1 cellular context compared by ENCODE assay signal in genomic region chr4:7020290-7020689, GRCh38.
TF ChIP-seq lines count a peak whose summit lies in the region.

No MANE protein-coding gene starts in this region.

TF ChIP-seq in K562, 482 proteins besides CTCF, POLR2A, EP300 and RAD21:
- TF ChIP-seq NFE2 (IDR thresholded peaks at IDR 0.05; ENCODE audit: low read depth), result no peak
- TF ChIP-seq, protein P1, sequence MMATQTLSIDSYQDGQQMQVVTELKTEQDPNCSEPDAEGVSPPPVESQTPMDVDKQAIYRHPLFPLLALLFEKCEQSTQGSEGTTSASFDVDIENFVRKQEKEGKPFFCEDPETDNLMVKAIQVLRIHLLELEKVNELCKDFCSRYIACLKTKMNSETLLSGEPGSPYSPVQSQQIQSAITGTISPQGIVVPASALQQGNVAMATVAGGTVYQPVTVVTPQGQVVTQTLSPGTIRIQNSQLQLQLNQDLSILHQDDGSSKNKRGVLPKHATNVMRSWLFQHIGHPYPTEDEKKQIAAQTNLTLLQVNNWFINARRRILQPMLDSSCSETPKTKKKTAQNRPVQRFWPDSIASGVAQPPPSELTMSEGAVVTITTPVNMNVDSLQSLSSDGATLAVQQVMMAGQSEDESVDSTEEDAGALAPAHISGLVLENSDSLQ (IDR thresholded peaks at IDR 0.05), result 0 out of 2 replicates have a peak, but pooled peaks have one; percentile 20
- no peak for TF ChIP-seq JUN (IDR thresholded peaks at IDR 0.05; ENCODE audit: borderline replicate concordance, low read depth, low read length)
- no peak for TF ChIP-seq JUN (CRISPR knock-in tag; IDR thresholded peaks at IDR 0.05; ENCODE audit: borderline replicate concordance)
- TF ChIP-seq, protein P2, sequence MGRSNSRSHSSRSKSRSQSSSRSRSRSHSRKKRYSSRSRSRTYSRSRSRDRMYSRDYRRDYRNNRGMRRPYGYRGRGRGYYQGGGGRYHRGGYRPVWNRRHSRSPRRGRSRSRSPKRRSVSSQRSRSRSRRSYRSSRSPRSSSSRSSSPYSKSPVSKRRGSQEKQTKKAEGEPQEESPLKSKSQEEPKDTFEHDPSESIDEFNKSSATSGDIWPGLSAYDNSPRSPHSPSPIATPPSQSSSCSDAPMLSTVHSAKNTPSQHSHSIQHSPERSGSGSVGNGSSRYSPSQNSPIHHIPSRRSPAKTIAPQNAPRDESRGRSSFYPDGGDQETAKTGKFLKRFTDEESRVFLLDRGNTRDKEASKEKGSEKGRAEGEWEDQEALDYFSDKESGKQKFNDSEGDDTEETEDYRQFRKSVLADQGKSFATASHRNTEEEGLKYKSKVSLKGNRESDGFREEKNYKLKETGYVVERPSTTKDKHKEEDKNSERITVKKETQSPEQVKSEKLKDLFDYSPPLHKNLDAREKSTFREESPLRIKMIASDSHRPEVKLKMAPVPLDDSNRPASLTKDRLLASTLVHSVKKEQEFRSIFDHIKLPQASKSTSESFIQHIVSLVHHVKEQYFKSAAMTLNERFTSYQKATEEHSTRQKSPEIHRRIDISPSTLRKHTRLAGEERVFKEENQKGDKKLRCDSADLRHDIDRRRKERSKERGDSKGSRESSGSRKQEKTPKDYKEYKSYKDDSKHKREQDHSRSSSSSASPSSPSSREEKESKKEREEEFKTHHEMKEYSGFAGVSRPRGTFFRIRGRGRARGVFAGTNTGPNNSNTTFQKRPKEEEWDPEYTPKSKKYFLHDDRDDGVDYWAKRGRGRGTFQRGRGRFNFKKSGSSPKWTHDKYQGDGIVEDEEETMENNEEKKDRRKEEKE (IDR thresholded peaks at IDR 0.05; ENCODE audit: borderline replicate concordance in 1 of 2, control insufficient read depth in 1 of 2, low read depth in 2 of 2, low read length in 1 of 2), result no peak
- no peak for TF ChIP-seq GATAD2A (IDR thresholded peaks at IDR 0.05)
- no peak for TF ChIP-seq THRB (CRISPR knock-in tag; conservative IDR thresholded peaks at IDR 0.05)
